1 cellular context compared by ENCODE assay signal in the genomic region with DNA sequence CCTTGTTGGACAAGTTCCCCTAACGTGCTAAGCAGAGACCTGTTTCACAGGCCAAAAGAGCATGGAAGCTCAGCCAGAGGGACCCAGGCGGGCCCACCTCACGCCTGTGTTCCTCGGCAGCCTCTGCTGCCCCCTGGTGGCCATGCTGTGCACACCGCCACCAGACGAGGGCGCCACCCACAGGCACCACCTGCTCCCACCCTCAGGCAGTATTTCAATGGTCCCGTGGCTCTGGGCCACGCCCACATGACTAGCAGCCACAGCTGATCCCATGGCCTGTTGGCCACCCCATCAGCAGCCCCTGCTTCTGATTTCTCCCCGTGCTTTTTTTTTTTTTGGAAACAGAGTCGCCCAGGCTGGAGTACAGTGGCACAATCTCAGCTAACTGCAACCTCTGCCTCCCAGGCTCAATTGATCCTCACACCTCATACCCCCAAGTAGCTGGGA.
TF ChIP-seq lines count a peak whose summit lies in the region.

No MANE protein-coding gene starts in this region.

TF ChIP-seq in WTC11, 78 proteins besides CTCF, POLR2A, EP300 and RAD21 (continued from another document):
- TF ChIP-seq, protein P1, sequence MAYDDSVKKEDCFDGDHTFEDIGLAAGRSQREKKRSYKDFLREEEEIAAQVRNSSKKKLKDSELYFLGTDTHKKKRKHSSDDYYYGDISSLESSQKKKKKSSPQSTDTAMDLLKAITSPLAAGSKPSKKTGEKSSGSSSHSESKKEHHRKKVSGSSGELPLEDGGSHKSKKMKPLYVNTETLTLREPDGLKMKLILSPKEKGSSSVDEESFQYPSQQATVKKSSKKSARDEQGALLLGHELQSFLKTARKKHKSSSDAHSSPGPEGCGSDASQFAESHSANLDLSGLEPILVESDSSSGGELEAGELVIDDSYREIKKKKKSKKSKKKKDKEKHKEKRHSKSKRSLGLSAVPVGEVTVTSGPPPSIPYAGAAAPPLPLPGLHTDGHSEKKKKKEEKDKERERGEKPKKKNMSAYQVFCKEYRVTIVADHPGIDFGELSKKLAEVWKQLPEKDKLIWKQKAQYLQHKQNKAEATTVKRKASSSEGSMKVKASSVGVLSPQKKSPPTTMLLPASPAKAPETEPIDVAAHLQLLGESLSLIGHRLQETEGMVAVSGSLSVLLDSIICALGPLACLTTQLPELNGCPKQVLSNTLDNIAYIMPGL (CRISPR knock-in tag; IDR thresholded peaks at IDR 0.05): peak; percentile 73; the same call in 1 of the 2 replicates
- TF ChIP-seq, protein P2, sequence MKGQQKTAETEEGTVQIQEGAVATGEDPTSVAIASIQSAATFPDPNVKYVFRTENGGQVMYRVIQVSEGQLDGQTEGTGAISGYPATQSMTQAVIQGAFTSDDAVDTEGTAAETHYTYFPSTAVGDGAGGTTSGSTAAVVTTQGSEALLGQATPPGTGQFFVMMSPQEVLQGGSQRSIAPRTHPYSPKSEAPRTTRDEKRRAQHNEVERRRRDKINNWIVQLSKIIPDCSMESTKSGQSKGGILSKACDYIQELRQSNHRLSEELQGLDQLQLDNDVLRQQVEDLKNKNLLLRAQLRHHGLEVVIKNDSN (CRISPR knock-in tag; IDR thresholded peaks at IDR 0.05): peak; percentile 77
- peak; percentile 69 for TF ChIP-seq ZNF121 (CRISPR knock-in tag; IDR thresholded peaks at IDR 0.05)
- TF ChIP-seq, protein P3, sequence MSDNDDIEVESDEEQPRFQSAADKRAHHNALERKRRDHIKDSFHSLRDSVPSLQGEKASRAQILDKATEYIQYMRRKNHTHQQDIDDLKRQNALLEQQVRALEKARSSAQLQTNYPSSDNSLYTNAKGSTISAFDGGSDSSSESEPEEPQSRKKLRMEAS (CRISPR knock-in tag; IDR thresholded peaks at IDR 0.05): peak; percentile 49; the same call in 1 of the 2 replicates
